13 cellular contexts compared by ENCODE assay signal in genomic region chr15:60774829-60775228, GRCh38.
"Had no signal": no experiment of that assay in that cellular context is flagged by ENCODE, and none has a peak within 500 bp of the region (broad histone marks: within the 10 kb centered on the region; RNA-seq: fewer than 3 reads in every experiment).

No MANE protein-coding gene starts in this region.

- H3K9me3 ChIP-seq: breast epithelium, esophagus squamous epithelium, left ventricle myocardium inferior, right lobe of liver, transverse colon, vagina had no signal

- H3K27ac Mint-ChIP-seq: activated CD8-positive, alpha-beta T cell treated with anti-CD3 and anti-CD28 coated beads for 36 hours; naive B cell; neural progenitor cell; WTC11 had no signal

- H3K36me3 Mint-ChIP-seq: naive B cell, neural progenitor cell, WTC11 had no signal

- ATAC-seq: activated CD8-positive, alpha-beta T cell treated with anti-CD3 and anti-CD28 coated beads for 36 hours; right lobe of liver; WTC11 had no signal

- H3K4me1 Mint-ChIP-seq: naive B cell had no signal

- DNase-seq: activated CD8-positive, alpha-beta T cell treated with anti-CD3 and anti-CD28 coated beads for 36 hours; aorta; esophagus squamous epithelium; kidney; left ventricle myocardium inferior; naive B cell; right lobe of liver; stimulated activated naive CD4-positive, alpha-beta T cell; transverse colon had no signal

- H3K4me3 Mint-ChIP-seq: activated CD8-positive, alpha-beta T cell treated with anti-CD3 and anti-CD28 coated beads for 36 hours; neural progenitor cell; WTC11 had no signal

- H3K27me3 Mint-ChIP-seq: activated CD8-positive, alpha-beta T cell treated with anti-CD3 and anti-CD28 coated beads for 36 hours had no signal
